Comparison of ENCODE assay signal across 9 cellular contexts in genomic region chr2:219057709-219058540, GRCh38. TPM values are rescaled to one million over a fixed set of nuclear protein-coding genes. Genes with fewer than 3 reads are reported as not detected.
DNase-seq lines count a peak whose midpoint lies in the region; ATAC-seq and TF ChIP-seq lines count a peak whose summit lies in the region.
"Had no signal": no experiment of that assay in that cellular context is flagged by ENCODE, and none has a peak within 500 bp of the region (broad histone marks: within the 10 kb centered on the region; RNA-seq: fewer than 3 reads in every experiment).

No MANE protein-coding gene starts in this region.

- H3K36me3 ChIP-seq in OCI-LY3 (replicated peaks; ENCODE audit: low read depth, low read length): no peaks in the 10 kb centered on the region

- H3K36me3 Mint-ChIP-seq in activated T-cell treated with anti-CD3 and anti-CD28 coated beads, Interleukin-2, amount 50 U/mL, for 4 hours (ENCODE audit: insufficient read depth): no peaks in the 10 kb centered on the region
- no peaks in the 10 kb centered on the region for H3K36me3 Mint-ChIP-seq in nephron progenitor cell (ENCODE audit: low read depth)

- H3K9ac ChIP-seq in OCI-LY3 (ENCODE audit: low read length): no peak overlapping the region

- no peak overlapping the region for H3K27ac Mint-ChIP-seq in nephron progenitor cell

- no peaks in the 10 kb centered on the region for H4K20me1 ChIP-seq in OCI-LY3 (ENCODE audit: insufficient read depth, low read length)

- peak; percentile 93 for ATAC-seq in GM19452 (IDR thresholded peaks at IDR 0.05; ENCODE audit: unreplicated experiment)
- peak; percentile 93 to 96 for ATAC-seq in activated T-cell treated with anti-CD3 and anti-CD28 coated beads, Interleukin-2, amount 50 U/mL, for 4 hours
- peak; percentile 91 for ATAC-seq in stimulated activated naive CD8-positive, alpha-beta T cell treated with anti-CD3 and anti-CD28 coated beads, Interleukin-15, Interleukin-2, amounts not matched to agents 100 U/mL and 50 U/mL, for 24 hours

- no peaks in the 10 kb centered on the region for H3K79me2 ChIP-seq in OCI-LY3 (ENCODE audit: low read length)

- DNase-seq in HL-60 (ENCODE audit: low read depth in 1 of 2, low spot score in 1 of 2) (peak; percentile 39 to 68), fibroblast of peridontal ligament (ENCODE audit: extremely low read depth) (peak; percentile 49), nephron progenitor cell (peak; percentile 83)
- peak; percentile 71 for DNase-seq in activated T-cell treated with anti-CD3 and anti-CD28 coated beads, Interleukin-2, amount 50 U/mL, for 4 hours
- peak; percentile 84 for DNase-seq in stimulated activated naive CD8-positive, alpha-beta T cell treated with anti-CD3 and anti-CD28 coated beads, Interleukin-15, Interleukin-2, amounts not matched to agents 100 U/mL and 50 U/mL, for 24 hours

- no peak overlapping the region for H2AFZ ChIP-seq in OCI-LY3 (ENCODE audit: low read depth, low read length)

- TF ChIP-seq CTCF in C4-2B (conservative IDR thresholded peaks at IDR 0.05) (peak; percentile 93), HL-60 (IDR thresholded peaks at IDR 0.05; ENCODE audit: insufficient read depth, low read length) (peak; percentile 81), OCI-LY3 (IDR thresholded peaks at IDR 0.05; ENCODE audit: low read depth, low read length) (peak; percentile 68), nephron progenitor cell (IDR thresholded peaks at IDR 0.05) (peak; percentile 85)

- H3K4me2 ChIP-seq in OCI-LY3 (ENCODE audit: low read length): peak overlapping the region; percentile 55

- peaks cover 28% of the 10 kb centered on the region for H3K4me1 Mint-ChIP-seq in activated T-cell treated with anti-CD3 and anti-CD28 coated beads, Interleukin-2, amount 50 U/mL, for 4 hours (ENCODE audit: low read depth)
- H3K4me1 Mint-ChIP-seq in nephron progenitor cell: no peaks in the 10 kb centered on the region

- peaks cover 65% of the 10 kb centered on the region for H3K27me3 ChIP-seq in HL-60 (ENCODE audit: insufficient read depth, poor library complexity, severe bottlenecking)
- H3K27me3 ChIP-seq in OCI-LY3 (ENCODE audit: low read depth, low read length): no peaks in the 10 kb centered on the region

- H3K9me3 ChIP-seq in OCI-LY3 (ENCODE audit: insufficient read depth, low read length): no peaks in the 10 kb centered on the region

- peak overlapping the region; percentile 45 for H3K4me3 Mint-ChIP-seq in activated T-cell treated with anti-CD3 and anti-CD28 coated beads, Interleukin-2, amount 50 U/mL, for 4 hours
- no peak overlapping the region for H3K4me3 Mint-ChIP-seq in nephron progenitor cell

- peaks cover 66% of the 10 kb centered on the region for H3K27me3 Mint-ChIP-seq in activated T-cell treated with anti-CD3 and anti-CD28 coated beads, Interleukin-2, amount 50 U/mL, for 4 hours (ENCODE audit: low read depth)
- peaks cover 93% of the 10 kb centered on the region for H3K27me3 Mint-ChIP-seq in nephron progenitor cell (ENCODE audit: low read depth, poor library complexity)

- H3K27ac ChIP-seq in C4-2B: no peak overlapping the region
- no peak overlapping the region for H3K27ac ChIP-seq in HL-60 (replicated peaks)
- H3K27ac ChIP-seq in OCI-LY3 (ENCODE audit: low read length): no peak overlapping the region

- no peaks in the 10 kb centered on the region for H3K9me3 Mint-ChIP-seq in activated T-cell treated with anti-CD3 and anti-CD28 coated beads, Interleukin-2, amount 50 U/mL, for 4 hours
- no peaks in the 10 kb centered on the region for H3K9me3 Mint-ChIP-seq in nephron progenitor cell

- no peaks in the 10 kb centered on the region for H3K4me1 ChIP-seq in OCI-LY3 (ENCODE audit: low read length)

- H3K4me3 ChIP-seq in HL-60 (replicated peaks; ENCODE audit: insufficient read depth, low read length) (no peak overlapping the region), OCI-LY3 (ENCODE audit: low read length) (peak overlapping the region; percentile 31; the same call in 1 of the 2 replicates)

RNA-seq across cellular contexts. Expression of gene IHH, which starts 2.8 kb away (rescaled TPM):
- total RNA-seq in activated T-cell treated with anti-CD3 and anti-CD28 coated beads, Interleukin-2, amount 50 U/mL, for 4 hours: under 1 TPM in 1 of 3 donors, not detected in 2; 0.28 TPM
- total RNA-seq: SK-MEL-5 had no signal

RNA-seq across cellular contexts. Expression of gene CFAP65, which starts 16.6 kb away (rescaled TPM):
- not detected for total RNA-seq in activated T-cell treated with anti-CD3 and anti-CD28 coated beads, Interleukin-2, amount 50 U/mL, for 4 hours
